ENCODE assay signal across 25 cellular contexts in the genomic region with DNA sequence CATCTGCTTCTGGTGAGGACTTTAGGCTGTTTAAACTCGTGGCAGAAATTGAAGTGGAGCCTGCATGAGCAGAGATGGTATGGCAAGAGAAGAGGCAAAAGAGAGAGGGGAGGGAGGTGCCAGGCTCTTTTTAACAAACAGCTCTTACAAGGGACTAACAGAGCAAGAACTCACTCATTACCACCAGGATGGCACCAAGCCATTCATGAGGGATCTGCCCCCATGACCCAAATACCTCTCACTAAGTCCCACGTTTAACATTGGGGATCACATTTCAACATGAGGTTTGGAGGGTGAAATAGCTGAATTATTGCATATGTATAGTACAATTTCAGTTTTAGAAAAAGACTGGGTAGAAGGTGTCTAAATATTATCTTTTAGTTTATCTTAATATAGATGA.
DNase-seq lines count a peak whose midpoint lies in the region; TF ChIP-seq lines count a peak whose summit lies in the region.
"Had no signal": no experiment of that assay in that cellular context is flagged by ENCODE, and none has a peak within 500 bp of the region (broad histone marks: within the 10 kb centered on the region; RNA-seq: fewer than 3 reads in every experiment).

No MANE protein-coding gene starts in this region.

- H3K4me3 ChIP-seq in coronary artery, result no peak overlapping the region
- H3K4me3 ChIP-seq: PC-9 had no signal

- CTCF ChIA-PET in MCF 10A (lab: Yijun Ruan, JAX), result interaction anchor here (0.6 to 1.5 kb wide), 2 partner anchors 9 to 461 kb away, joined by 5 to 7 read pairs; no protein-coding TSS in a partner anchor

- no peak overlapping the region for H3K4me3 Mint-ChIP-seq in mesothelial cell of epicardium
- no peak overlapping the region for H3K4me3 Mint-ChIP-seq in MCF 10A (ENCODE audit: unreplicated experiment)
- H3K4me3 Mint-ChIP-seq: activated CD4-positive, alpha-beta memory T cell treated with anti-CD3 and anti-CD28 coated beads, Interleukin-2, amount 10 ng/mL, durations not matched to agents 7 days and 5 days; activated naive CD4-positive, alpha-beta T cell treated with anti-CD3 and anti-CD28 coated beads for 36 hours; activated T-helper 1 cell treated with anti-CD3 and anti-CD28 coated beads, Interleukin-12 subunit alpha, Interleukin-12 subunit beta, Interleukin-2, Interleukin-4 antibody, amounts not matched to agents 30 ng/mL and 10 ng/mL and 1 ng/mL, durations not matched to agents 14 hours and 24 hours and 36 hours; HFFc6; IgD-negative memory B cell; immature natural killer cell had no signal

- in situ Hi-C loops in SK-MEL-5 (cut with HindIII; ENCODE audit: low pct_unique_long_range_greater_than_20kb, low sequenced_read_pairs), result no loop called here

- no TSS peak for BruUV-seq in MCF 10A (replicated peaks; lab: Mats Ljungman, UMichigan)

- POLR2A ChIA-PET in MCF 10A (lab: Yijun Ruan, JAX), result no interaction called here

- intact Hi-C loops in MCF 10A (cut with micrococcal nuclease), result no loop called here

- H3K4me1 Mint-ChIP-seq in mesothelial cell of epicardium (peaks cover 24% of the 10 kb centered on the region), MCF 10A (ENCODE audit: insufficient read depth, unreplicated experiment) (peaks cover 17% of the 10 kb centered on the region)
- H3K4me1 Mint-ChIP-seq: activated CD4-positive, alpha-beta memory T cell treated with anti-CD3 and anti-CD28 coated beads, Interleukin-2, amount 10 ng/mL, durations not matched to agents 7 days and 5 days; IgD-negative memory B cell; immature natural killer cell had no signal

- peaks cover 4% of the 10 kb centered on the region for H3K9me3 Mint-ChIP-seq in mesothelial cell of epicardium
- H3K9me3 Mint-ChIP-seq in MCF 10A (ENCODE audit: unreplicated experiment), result no peaks in the 10 kb centered on the region
- H3K9me3 Mint-ChIP-seq: activated CD4-positive, alpha-beta memory T cell treated with anti-CD3 and anti-CD28 coated beads, Interleukin-2, amount 10 ng/mL, durations not matched to agents 7 days and 5 days; activated T-helper 1 cell treated with anti-CD3 and anti-CD28 coated beads, Interleukin-12 subunit alpha, Interleukin-12 subunit beta, Interleukin-2, Interleukin-4 antibody, amounts not matched to agents 30 ng/mL and 10 ng/mL and 1 ng/mL, durations not matched to agents 14 hours and 24 hours and 36 hours; HFFc6; IgD-negative memory B cell had no signal

- TF ChIP-seq CTCF in mesothelial cell of epicardium (IDR thresholded peaks at IDR 0.05; ENCODE audit: unreplicated experiment), result no peak
- no peak for TF ChIP-seq CTCF in MCF 10A (IDR thresholded peaks at IDR 0.05; ENCODE audit: unreplicated experiment)
- no peak for TF ChIP-seq CTCF in coronary artery (IDR thresholded peaks at IDR 0.05)

- DNase-seq in DMS53 (lab: John Stamatoyannopoulos, UW) (peak; percentile 10), DMS53 treated with DMSO at 0.1 percent for 48 hours (lab: John Stamatoyannopoulos, UW; ENCODE audit: unreplicated experiment) (no peak), LHCN-M2 (ENCODE audit: low read depth) (peak; percentile 29), SK-MEL-5 (ENCODE audit: low read depth, low spot score) (peak; percentile 16), glomerular visceral epithelial cell (ENCODE audit: extremely low spot score) (peak; percentile 22), mesothelial cell of epicardium (ENCODE audit: low spot score in 2 of 2, unreplicated experiment in 2 of 2) (no peak), MCF 10A (ENCODE audit: unreplicated experiment) (no peak), coronary artery (ENCODE audit: low spot score) (no peak)
- DNase-seq: activated CD4-positive, alpha-beta memory T cell treated with anti-CD3 and anti-CD28 coated beads, Interleukin-2, amount 10 ng/mL, durations not matched to agents 7 days and 5 days; activated CD8-positive, alpha-beta memory T cell treated with anti-CD3 and anti-CD28 coated beads, Interleukin-2, amount 50 U/mL, for 48 hours; activated naive CD4-positive, alpha-beta T cell treated with anti-CD3 and anti-CD28 coated beads for 36 hours; amniotic stem cell; brain microvascular endothelial cell; C1 segment of cervical spinal cord; HFFc6; immature natural killer cell; left colon; NCI-H1105 treated with DMSO at 0.1 percent for 48 hours; NCI-H526; PC-9; small intestine; stimulated activated naive CD4-positive, alpha-beta T cell treated with Interleukin-2 at 50 U/mL for 16 hours had no signal

- no peaks in the 10 kb centered on the region for H3K27me3 Mint-ChIP-seq in mesothelial cell of epicardium (ENCODE audit: low read depth)
- no peaks in the 10 kb centered on the region for H3K27me3 Mint-ChIP-seq in MCF 10A (ENCODE audit: insufficient read depth, unreplicated experiment)
- H3K27me3 Mint-ChIP-seq: activated CD4-positive, alpha-beta memory T cell treated with anti-CD3 and anti-CD28 coated beads, Interleukin-2, amount 10 ng/mL, durations not matched to agents 7 days and 5 days; IgD-negative memory B cell had no signal

- H3K27ac Mint-ChIP-seq in mesothelial cell of epicardium (no peak overlapping the region), MCF 10A (ENCODE audit: low read depth, unreplicated experiment) (no peak overlapping the region)
- H3K27ac Mint-ChIP-seq: activated CD4-positive, alpha-beta memory T cell treated with anti-CD3 and anti-CD28 coated beads, Interleukin-2, amount 10 ng/mL, durations not matched to agents 7 days and 5 days; activated naive CD4-positive, alpha-beta T cell treated with anti-CD3 and anti-CD28 coated beads for 36 hours; activated T-helper 1 cell treated with anti-CD3 and anti-CD28 coated beads, Interleukin-12 subunit alpha, Interleukin-12 subunit beta, Interleukin-2, Interleukin-4 antibody, amounts not matched to agents 30 ng/mL and 10 ng/mL and 1 ng/mL, durations not matched to agents 14 hours and 24 hours and 36 hours; HFFc6; IgD-negative memory B cell; immature natural killer cell had no signal

- peaks cover 3% of the 10 kb centered on the region for H3K36me3 Mint-ChIP-seq in mesothelial cell of epicardium
- no peaks in the 10 kb centered on the region for H3K36me3 Mint-ChIP-seq in MCF 10A (ENCODE audit: insufficient read depth, unreplicated experiment)
- H3K36me3 Mint-ChIP-seq: IgD-negative memory B cell, immature natural killer cell had no signal

- no peak overlapping the region for H3K27ac ChIP-seq in coronary artery
- H3K27ac ChIP-seq: 22Rv1, brain microvascular endothelial cell, PC-9 had no signal

Comparison
In these comparisons a context has a peak if more than half of its experiments do, and no peak if none do; other contexts are left out.
1. DNase-seq: peak in DMS53 (single experiment), LHCN-M2 (single experiment), SK-MEL-5 (single experiment) and glomerular visceral epithelial cell (single experiment); none in DMS53 treated with DMSO at 0.1 percent for 48 hours (single experiment), mesothelial cell of epicardium (0 of 2), MCF 10A (single experiment) and coronary artery (single experiment).